34 cellular contexts compared by ENCODE assay signal in genomic region chr6:112600168-112600567, GRCh38.
A peak's percentile ranks its signal among the peaks of the same experiment; 100 is the strongest.
DNase-seq lines count a peak whose midpoint lies in the region; ATAC-seq and TF ChIP-seq lines count a peak whose summit lies in the region.
"Had no signal": no experiment of that assay in that cellular context is flagged by ENCODE, and none has a peak within 500 bp of the region (broad histone marks: within the 10 kb centered on the region; RNA-seq: fewer than 3 reads in every experiment).

No MANE protein-coding gene starts in this region.

- no peak overlapping the region for H3K4me3 ChIP-seq in cardiac muscle cell
- no peak overlapping the region for H3K4me3 ChIP-seq in heart right ventricle
- H3K4me3 ChIP-seq: ascending aorta, dorsolateral prefrontal cortex, gastroesophageal sphincter, lower lobe of right lung, pancreas, right atrium auricular region, smooth muscle cell, suprapubic skin, upper lobe of left lung had no signal

- no peak for DNase-seq in cardiac muscle cell (ENCODE audit: low read depth in 1 of 2, low spot score in 1 of 2)
- no peak for DNase-seq in heart right ventricle
- DNase-seq in iris pigment epithelial cell (ENCODE audit: low read depth) = peak; percentile 19
- no peak for DNase-seq in activated CD4-positive, alpha-beta T cell treated with anti-CD3 and anti-CD28 coated beads for 1 hour
- DNase-seq in NK-92 (lab: John Stamatoyannopoulos, UW; ENCODE audit: unreplicated experiment) = no peak
- DNase-seq in HuH-7.5 (ENCODE audit: low spot score) = no peak
- no peak for DNase-seq in cerebellum (ENCODE audit: low spot score)
- DNase-seq: activated B cell treated with CpG ODN at 0.5 μM for 24 hours; activated CD4-positive, alpha-beta T cell treated with anti-CD3 and anti-CD28 coated beads, Interleukin-2, amount 50 U/mL, for 1 hour; activated gamma-delta T cell treated with Interleukin-2 at 50 U/mL for 16 hours; activated naive CD8-positive, alpha-beta T cell treated with anti-CD3 and anti-CD28 coated beads, Interleukin-2, amount 10 ng/mL, durations not matched to agents 7 days and 5 days; activated T-cell treated with anti-CD3 and anti-CD28 coated beads, Interleukin-2, amount 50 U/mL, for 4 hours; DMS 273 treated with DMSO at 0.1 percent for 48 hours; dorsolateral prefrontal cortex; hippocampal formation; Karpas-422; lower lobe of right lung; midbrain; natural killer cell; NCI-H1417 treated with DMSO at 0.1 percent for 48 hours; NCI-H2081 treated with DMSO at 0.1 percent for 48 hours; NCI-H345; pancreas; SIG-M5; stimulated activated CD4-positive, alpha-beta T cell treated with anti-CD3 and anti-CD28 coated beads, Interleukin-1b, Interleukin-23, amount 100 ng/mL, for 48 hours; stimulated activated naive CD4-positive, alpha-beta T cell treated with Interleukin-2 at 50 U/mL for 16 hours; T-cell; upper lobe of left lung had no signal

- ATAC-seq in heart right ventricle = no peak
- ATAC-seq: activated T-cell treated with anti-CD3 and anti-CD28 coated beads, Interleukin-2, amount 50 U/mL, for 4 hours; gastroesophageal sphincter; lower lobe of right lung; natural killer cell; pancreas; T-cell had no signal

- H3K9me3 ChIP-seq in cardiac muscle cell (ENCODE audit: low read depth) = no peaks in the 10 kb centered on the region
- peaks cover 0 to 16% (median 0%) of the 10 kb centered on the region in 11 donors for H3K9me3 ChIP-seq in heart right ventricle
- H3K9me3 ChIP-seq: lower lobe of right lung, pancreas, suprapubic skin, upper lobe of left lung had no signal

- no peaks in the 10 kb centered on the region for H3K36me3 ChIP-seq in cardiac muscle cell
- no peaks in the 10 kb centered on the region for H3K36me3 ChIP-seq in heart right ventricle
- H3K36me3 ChIP-seq: ascending aorta, gastroesophageal sphincter, lower lobe of right lung, pancreas, right atrium auricular region, suprapubic skin, upper lobe of left lung had no signal

- 88 to 92% methylated on average over 3 of the region's 3 CpGs for WGBS in heart right ventricle, 2 donors

- no peak overlapping the region for H3K27ac ChIP-seq in cardiac muscle cell
- H3K27ac ChIP-seq in heart right ventricle = no peak overlapping the region
- no peak overlapping the region for H3K27ac ChIP-seq in VCaP
- H3K27ac ChIP-seq: ascending aorta, dorsolateral prefrontal cortex, gastroesophageal sphincter, lower lobe of right lung, pancreas, right atrium auricular region, suprapubic skin, upper lobe of left lung had no signal

- TF ChIP-seq CTCF in cardiac muscle cell (IDR thresholded peaks at IDR 0.05; ENCODE audit: low read depth, low read length) (peak; percentile 6), heart right ventricle (IDR thresholded peaks at IDR 0.05) (no peak), VCaP (conservative IDR thresholded peaks at IDR 0.05) (peak; percentile 52)

- H3K27me3 ChIP-seq in cardiac muscle cell = no peaks in the 10 kb centered on the region
- no peaks in the 10 kb centered on the region for H3K27me3 ChIP-seq in heart right ventricle
- H3K27me3 ChIP-seq: ascending aorta, dorsolateral prefrontal cortex, gastroesophageal sphincter, pancreas, right atrium auricular region, suprapubic skin, upper lobe of left lung had no signal

- no peaks in the 10 kb centered on the region for H3K4me1 ChIP-seq in cardiac muscle cell (ENCODE audit: low read depth)
- no peaks in the 10 kb centered on the region for H3K4me1 ChIP-seq in heart right ventricle
- H3K4me1 ChIP-seq: ascending aorta, gastroesophageal sphincter, lower lobe of right lung, pancreas, right atrium auricular region, suprapubic skin, upper lobe of left lung had no signal

- intact Hi-C loops in heart right ventricle (cut with DNase I) = no loop called here

Comparison
In these comparisons a context has a peak if more than half of its experiments do, and no peak if none do; other contexts are left out.
1. CTCF ChIP-seq: peak in cardiac muscle cell (single experiment) and VCaP (single experiment); none in heart right ventricle (0 of 9).